In the genomic region with DNA sequence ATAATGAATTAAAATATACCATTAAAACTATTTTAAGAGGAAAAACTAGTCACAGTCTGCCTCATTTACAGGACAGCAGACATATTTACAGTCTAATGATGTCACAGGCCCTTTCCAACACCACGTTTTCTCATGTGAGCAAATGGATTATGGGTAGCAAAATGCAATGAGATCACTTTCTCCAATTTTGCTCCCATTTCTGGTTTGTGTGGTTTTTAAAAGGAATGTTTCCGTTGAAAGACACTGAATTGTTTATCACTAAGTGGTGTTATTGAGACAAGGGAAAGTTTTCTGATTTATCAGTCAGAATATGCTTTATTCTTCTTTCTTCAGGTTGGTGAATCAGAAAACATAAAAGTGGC, we compare ENCODE assay signal across 17 cellular contexts. TPM values are rescaled to one million over a fixed set of nuclear protein-coding genes. Genes with fewer than 3 reads are reported as not detected.
DNase-seq lines count a peak whose midpoint lies in the region; ATAC-seq, FAIRE-seq and TF ChIP-seq lines count a peak whose summit lies in the region.
"Had no signal": no experiment of that assay in that cellular context is flagged by ENCODE, and none has a peak within 500 bp of the region (broad histone marks: within the 10 kb centered on the region; RNA-seq: fewer than 3 reads in every experiment).

No MANE protein-coding gene starts in this region.

- H3K4me2 ChIP-seq in GM12878 (ENCODE audit: control insufficient read depth, insufficient read depth): no peak overlapping the region

- no peak overlapping the region for H3K4me3 ChIP-seq in GM12878
- no peak overlapping the region for H3K4me3 ChIP-seq in gastrocnemius medialis
- H3K4me3 ChIP-seq: A549, coronary artery, upper lobe of left lung had no signal

- TF ChIP-seq CTCF in GM12878 (IDR thresholded peaks at IDR 0.05 in 2 of 3, conservative IDR thresholded peaks at IDR 0.05 in 1 of 3; ENCODE audit: control insufficient read depth in 2 of 3, extremely low read depth in 1 of 3, insufficient read depth in 1 of 3, low read depth in 3 of 3, low read length in 3 of 3) (no peak), gastrocnemius medialis (IDR thresholded peaks at IDR 0.05 in 4 of 5, conservative IDR thresholded peaks at IDR 0.05 in 1 of 5) (no peak)

- ATAC-seq in activated CD4-positive, alpha-beta T cell treated with anti-CD3 and anti-CD28 coated beads for 36 hours: no peak
- ATAC-seq in GM12878: no peak
- no peak for ATAC-seq in gastrocnemius medialis
- no peak for ATAC-seq in HG03442 (IDR thresholded peaks at IDR 0.05; ENCODE audit: unreplicated experiment)
- ATAC-seq: A549, left cardiac atrium had no signal

- H3K4me3 Mint-ChIP-seq in activated CD4-positive, alpha-beta T cell treated with anti-CD3 and anti-CD28 coated beads for 36 hours: no peak overlapping the region

- BruUV-seq in GM12878 (replicated peaks; lab: Mats Ljungman, UMichigan): no TSS peak

- TF ChIP-seq EP300 in GM12878 (IDR thresholded peaks at IDR 0.05; ENCODE audit: borderline replicate concordance in 1 of 2, control insufficient read depth in 1 of 2, low read depth in 2 of 2, low read length in 2 of 2): no peak

- POLR2A ChIA-PET in activated CD4-positive, alpha-beta T cell treated with anti-CD3 and anti-CD28 coated beads for 36 hours (lab: Charles Lee): interaction anchor here (1.0 to 3.9 kb wide), 5 partner anchors 10 to 56 kb away, joined by 4 to 35 read pairs (median 11); partner anchors contain the start of gene NR4A2
- POLR2A ChIA-PET in GM12878 (lab: Charles Lee): no interaction called here

- peaks cover 12% of the 10 kb centered on the region for H3K4me1 ChIP-seq in GM12878 (ENCODE audit: control insufficient read depth, insufficient read depth, low read length)
- peaks cover 16 to 25% of the 10 kb centered on the region in 2 donors for H3K4me1 ChIP-seq in gastrocnemius medialis

- in situ Hi-C loops in GM12878 (cut with MboI) (loop anchor here (10.0 to 25.0 kb wide), 2 partner anchors 51 to 243 kb away; no protein-coding TSS in a partner anchor), gastrocnemius medialis (cut with MboI; ENCODE audit: low sequenced_read_pairs in 4 of 4) (loop anchor here in 3 of 4 donors (10.0 to 25.0 kb wide), 4 partner anchors 51 to 243 kb away; no protein-coding TSS in a partner anchor)

- intact Hi-C loops in activated CD4-positive, alpha-beta T cell treated with anti-CD3 and anti-CD28 coated beads for 36 hours (cut with DNase I, micrococcal nuclease): loop anchor here in 1 of 2 experiments (2.0 to 10.0 kb wide), 3 partner anchors 41 to 1553 kb away; partner anchors contain the start of gene CYTIP
- intact Hi-C loops in GM12878 (cut with micrococcal nuclease; ENCODE audit: unreplicated experiment) (loop anchor here (2.0 kb wide), 2 partner anchors 37 to 1099 kb away; no protein-coding TSS in a partner anchor), gastrocnemius medialis (cut with DNase I; ENCODE audit: low total_unique reads) (loop anchor here (5.0 to 10.0 kb wide), 2 partner anchors 243 to 1531 kb away; partner anchors contain the start of gene ACVR1)

- WGBS in GM12878 (ENCODE audit: insufficient coverage, insufficient replicate concordance, low lambda C conversion rate, missing lambda C conversion rate): 44% methylated on average over 2 of the region's 2 CpGs

- CTCF ChIA-PET in activated CD4-positive, alpha-beta T cell treated with anti-CD3 and anti-CD28 coated beads for 36 hours (lab: Charles Lee): interaction anchor here (1.8 kb wide), 1 partner anchor 55 kb away, joined by 6 read pairs; no protein-coding TSS in a partner anchor
- CTCF ChIA-PET in GM12878 (lab: Yijun Ruan, JAX): interaction anchor here (1.4 kb wide), 2 partner anchors 192 to 246 kb away, joined by 3 read pairs; no protein-coding TSS in a partner anchor

- no peaks in the 10 kb centered on the region for H4K20me1 ChIP-seq in GM12878 (ENCODE audit: control insufficient read depth, insufficient read depth)

- H3K36me3 Mint-ChIP-seq in activated CD4-positive, alpha-beta T cell treated with anti-CD3 and anti-CD28 coated beads for 36 hours (ENCODE audit: low read depth): peaks cover 3% of the 10 kb centered on the region

- no peaks in the 10 kb centered on the region for H3K27me3 ChIP-seq in GM12878 (replicated peaks in 1 of 2; ENCODE audit: control insufficient read depth in 2 of 2, insufficient read depth in 2 of 2, low read length in 1 of 2)
- H3K27me3 ChIP-seq in gastrocnemius medialis: no peaks in the 10 kb centered on the region
- H3K27me3 ChIP-seq: upper lobe of left lung had no signal

- TF ChIP-seq POLR2A in GM12878 (IDR thresholded peaks at IDR 0.05; ENCODE audit: low read depth, low read length) (no peak), gastrocnemius medialis (IDR thresholded peaks at IDR 0.05) (no peak)

- SMC1A ChIA-PET in GM12878 (lab: Charles Lee; ENCODE audit: uncharacterized antibody, unreplicated experiment): interaction anchor here (1.0 to 2.8 kb wide), 13 partner anchors 9 to 246 kb away, joined by 3 to 14 read pairs (median 5); no protein-coding TSS in a partner anchor

- no peaks in the 10 kb centered on the region for H3K9me3 Mint-ChIP-seq in activated CD4-positive, alpha-beta T cell treated with anti-CD3 and anti-CD28 coated beads for 36 hours (ENCODE audit: low read depth)

- peaks cover 1% of the 10 kb centered on the region for H3K79me2 ChIP-seq in GM12878 (ENCODE audit: control insufficient read depth, insufficient read depth, low read length)

- peak; percentile 27 for FAIRE-seq in GM12878 (lab: Jason Lieb, UNC)
- FAIRE-seq: A549 had no signal

- H3K9me3 ChIP-seq in GM12878 (replicated peaks; ENCODE audit: control insufficient read depth, insufficient read depth, low read length) (no peaks in the 10 kb centered on the region), gastrocnemius medialis (no peaks in the 10 kb centered on the region)
- H3K9me3 ChIP-seq: A549, neutrophil, upper lobe of left lung had no signal

- RAD21 ChIA-PET in GM12878 (lab: Charles Lee; ENCODE audit: unreplicated experiment): interaction anchor here (1.3 to 7.1 kb wide), 8 partner anchors 9 to 712 kb away, joined by 3 to 36 read pairs (median 12); no protein-coding TSS in a partner anchor

- H3K9ac ChIP-seq in GM12878 (ENCODE audit: control insufficient read depth, insufficient read depth, low read length): no peak overlapping the region

- H3K36me3 ChIP-seq in GM12878 (ENCODE audit: control insufficient read depth in 2 of 2, insufficient read depth in 2 of 2, low read length in 1 of 2): no peaks in the 10 kb centered on the region
- no peaks in the 10 kb centered on the region for H3K36me3 ChIP-seq in gastrocnemius medialis
- H3K36me3 ChIP-seq: neutrophil, upper lobe of left lung had no signal

- H2AFZ ChIP-seq in GM12878 (ENCODE audit: control insufficient read depth, low read depth, low read length): no peak overlapping the region

- H3K4me1 Mint-ChIP-seq in activated CD4-positive, alpha-beta T cell treated with anti-CD3 and anti-CD28 coated beads for 36 hours: peaks cover 45% of the 10 kb centered on the region

- peak overlapping the region; percentile 93 for H3K27ac Mint-ChIP-seq in activated CD4-positive, alpha-beta T cell treated with anti-CD3 and anti-CD28 coated beads for 36 hours

- TF ChIP-seq RAD21 in GM12878 (IDR thresholded peaks at IDR 0.05; ENCODE audit: insufficient read depth, low read depth, low read length): no peak

- no peak for DNase-seq in activated CD4-positive, alpha-beta T cell treated with anti-CD3 and anti-CD28 coated beads for 36 hours
- DNase-seq in activated CD4-positive, alpha-beta T cell treated with anti-CD3 and anti-CD28 coated beads for 48 hours: no peak
- DNase-seq in NCI-H2227 (lab: John Stamatoyannopoulos, UW; ENCODE audit: unreplicated experiment) (peak; percentile 34), GM12878 (ENCODE audit: low read depth, low spot score) (no peak), gastrocnemius medialis (no peak), NCI-H1694 (lab: John Stamatoyannopoulos, UW) (no peak), DMS79 (lab: John Stamatoyannopoulos, UW) (no peak)
- DNase-seq: left cardiac atrium, NCI-H1417 treated with DMSO at 0.1 percent for 48 hours, NCI-H748 treated with DMSO at 0.1 percent for 48 hours, SHP77, upper lobe of left lung had no signal

- H3K27ac ChIP-seq in GM12878 (ENCODE audit: control insufficient read depth, insufficient read depth): no peak overlapping the region
- peak overlapping the region in 3 of 4 donors; percentile 98 to 100 (median 100) for H3K27ac ChIP-seq in gastrocnemius medialis

- no peaks in the 10 kb centered on the region for H3K27me3 Mint-ChIP-seq in activated CD4-positive, alpha-beta T cell treated with anti-CD3 and anti-CD28 coated beads for 36 hours

TF ChIP-seq in GM12878, 131 proteins besides CTCF, POLR2A, EP300 and RAD21:
- no peak for TF ChIP-seq SMAD5 (IDR thresholded peaks at IDR 0.05; ENCODE audit: low read depth)

RNA-seq across cellular contexts. Expression of gene NR4A2, which starts 11.4 kb away (rescaled TPM):
- 10 to 100 TPM; 19.1 to 23.0 TPM for total RNA-seq in activated CD4-positive, alpha-beta T cell treated with anti-CD3 and anti-CD28 coated beads for 36 hours
- 3.3 and 5.1 TPM in 2 replicates for total RNA-seq in GM12878 (2013; cell fraction: nucleolus; rRNA removed)
- total RNA-seq in GM12878 (2014; rRNA removed): 0.44 and 0.68 TPM in 2 replicates
- total RNA-seq in GM12878 (2014; rRNA removed; fragmentation: Illumina TruSeq; extraction: Trizol): 0.41 and 0.49 TPM in 2 replicates
- 1.4 TPM in 2 replicates for total RNA-seq in GM12878 (2021)
- polyA plus RNA-seq in GM12878 (2011; ENCODE audit: low read depth): 0.35 TPM
- polyA plus RNA-seq in GM12878 (2011; rRNA removed): 3.4 and 4.0 TPM in 2 replicates
- 3.2 TPM in 2 replicates for polyA plus RNA-seq in GM12878 (2011; cell fraction: cytosol; rRNA removed)
- 16.2 and 18.4 TPM in 2 replicates for polyA plus RNA-seq in GM12878 (2011; cell fraction: nucleus; rRNA removed)
- polyA plus RNA-seq in GM12878 (2012): 0.66 and 2.4 TPM in 2 replicates
- 0.91 and 1.3 TPM in 2 replicates for polyA plus RNA-seq in GM12878 (2014; fragmentation: Illumina TruSeq; extraction: Trizol)
- under 1 TPM; 0.40 to 0.42 TPM for polyA plus RNA-seq in GM12878 (2014; fragmentation: Nextera tagmentation; extraction: Ambion mirVana)
- 0.70 and 0.71 TPM in 2 replicates for polyA plus RNA-seq in GM12878 (2014; rRNA removed)
- under 1 TPM; 0.15 to 0.45 TPM for polyA plus RNA-seq in GM12878 (2016; fragmentation: Nextera tagmentation; extraction: Ambion mirVana)
- polyA minus RNA-seq in GM12878 (2011; rRNA and poly(A)+ RNA removed): 3.4 and 4.8 TPM in 2 replicates
- polyA minus RNA-seq in GM12878 (2011; cell fraction: cytosol; rRNA and poly(A)+ RNA removed): 2.5 and 3.1 TPM in 2 replicates
- polyA minus RNA-seq in GM12878 (2011; cell fraction: nucleus; rRNA and poly(A)+ RNA removed): 11.5 and 16.0 TPM in 2 replicates
- 1 to 10 TPM in 3 of 4 donors, under 1 TPM in 1; 0.76 to 4.4 (median 1.6) TPM for total RNA-seq in gastrocnemius medialis
- total RNA-seq: fibroblast of villous mesenchyme had no signal
